Comparison of ENCODE assay signal across 8 cellular contexts in genomic region chr4:147731611-147732515, GRCh38. TPM values are rescaled to one million over a fixed set of nuclear protein-coding genes. Genes with fewer than 3 reads are reported as not detected.
A peak's percentile ranks its signal among the peaks of the same experiment; 100 is the strongest.
DNase-seq lines count a peak whose midpoint lies in the region; TF ChIP-seq lines count a peak whose summit lies in the region.

Gene ARHGAP10, plus strand, starts transcription at chr4:147732088. Its CDS starts 214 bp downstream, at chr4:147732302.

- H3K36me3 ChIP-seq in H7 (replicated peaks; ENCODE audit: control insufficient read depth, insufficient read depth, low read length) (no peaks in the 10 kb centered on the region), MM.1S (replicated peaks; ENCODE audit: insufficient read depth, low read length) (no peaks in the 10 kb centered on the region)

- H2AFZ ChIP-seq in MM.1S (ENCODE audit: low read length), result peak within 1 kb of the TSS; percentile 84

- peaks cover 48% of the 10 kb centered on the region for H3K79me2 ChIP-seq in MM.1S (ENCODE audit: low read length)

- H3K27me3 ChIP-seq in H7 (ENCODE audit: control insufficient read depth, insufficient read depth, low read length), result peaks cover 17% of the 10 kb centered on the region; the same call in 1 of the 2 replicates
- H3K27me3 ChIP-seq in MM.1S (replicated peaks; ENCODE audit: insufficient read depth, low read length), result no peaks in the 10 kb centered on the region
- H3K27me3 ChIP-seq in layer of hippocampus (ENCODE audit: control insufficient read depth, insufficient read depth, low read length), result no peaks in the 10 kb centered on the region

- peaks cover 29% of the 10 kb centered on the region for H3F3A ChIP-seq in MM.1S (ENCODE audit: insufficient read depth, low read length)

- H3K27ac ChIP-seq in MM.1S (ENCODE audit: low read length) (peak within 1 kb of the TSS; percentile 100), layer of hippocampus (ENCODE audit: low read depth, low read length) (peak within 1 kb of the TSS; percentile 49)

- H3K4me1 ChIP-seq in MM.1S (ENCODE audit: low read length), result peaks cover 36% of the 10 kb centered on the region

- H3K4me3 ChIP-seq in H7 (ENCODE audit: insufficient read depth, low read depth, low read length) (peak within 1 kb of the TSS; percentile 80), MM.1S (ENCODE audit: low read length) (peak within 1 kb of the TSS; percentile 95)

- no peaks in the 10 kb centered on the region; the same call in 1 of the 2 replicates for H4K20me1 ChIP-seq in MM.1S (ENCODE audit: insufficient read depth, low read length)

- H3K4me2 ChIP-seq in MM.1S (ENCODE audit: low read depth, low read length), result peak within 1 kb of the TSS; percentile 96

- DNase-seq in GM10266 (ENCODE audit: extremely low spot score) (peak; percentile 78), H7 (peak; percentile 79), MM.1S (peak; percentile 73), cerebellum (ENCODE audit: low spot score) (peak; percentile 20), COLO829 (ENCODE audit: low spot score) (no peak)
- DNase-seq in activated CD4-positive, CD25-positive, alpha-beta regulatory T cell treated with anti-CD3 and anti-CD28 coated beads, Interleukin-2, amount 50 U/mL, for 72 hours, result peak; percentile 66
- peak; percentile 72 to 73 for DNase-seq in stimulated activated CD4-positive, alpha-beta T cell treated with anti-CD3 and anti-CD28 coated beads, Interleukin-2, amount 100 ng/mL, for 24 hours

- H3K9me2 ChIP-seq in MM.1S (replicated peaks; ENCODE audit: insufficient read depth, low read length), result no peaks in the 10 kb centered on the region

- TF ChIP-seq CTCF in GM10266 (IDR thresholded peaks at IDR 0.05; ENCODE audit: control insufficient read depth, insufficient read depth, low read depth, missing control alignments), result no peak
- no peak for TF ChIP-seq CTCF in MM.1S (IDR thresholded peaks at IDR 0.05; ENCODE audit: low read length)

- peak within 1 kb of the TSS; percentile 98 for H3K9ac ChIP-seq in MM.1S (ENCODE audit: low read length)

- H3K9me3 ChIP-seq in MM.1S (replicated peaks; ENCODE audit: insufficient read depth, low read length), result no peaks in the 10 kb centered on the region

RNA-seq across cellular contexts. Expression of gene ARHGAP10, which starts in this region (rescaled TPM):
- 9.7 and 12.4 TPM in 2 replicates for total RNA-seq in H7 (2014; rRNA removed; shearing (Covaris generic))
- 9.8 TPM for total RNA-seq in cerebellum
